Comparison of ENCODE assay signal across 16 cellular contexts in the genomic region with DNA sequence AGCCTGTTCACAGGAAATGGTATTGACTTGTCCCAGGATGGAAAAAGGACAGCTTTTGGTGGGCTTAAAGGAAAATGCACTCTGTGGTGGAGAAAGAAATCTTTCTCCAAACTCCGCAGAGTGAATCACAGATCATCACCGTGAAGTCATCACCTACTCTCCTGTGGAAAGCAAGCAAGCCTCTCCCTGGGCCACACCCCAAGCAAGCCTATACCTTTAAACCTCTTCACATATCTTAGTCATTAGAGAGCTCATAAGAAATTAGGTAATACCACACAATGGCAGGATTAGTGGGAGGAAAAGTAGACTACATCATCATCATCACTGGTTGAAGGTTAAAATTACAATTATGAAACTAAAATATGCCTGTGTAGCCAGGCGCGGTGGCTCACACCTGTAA. TPM values are rescaled to one million over a fixed set of nuclear protein-coding genes. Genes with fewer than 3 reads are reported as not detected.
A peak's percentile ranks its signal among the peaks of the same experiment; 100 is the strongest.
DNase-seq lines count a peak whose midpoint lies in the region; ATAC-seq lines count a peak whose summit lies in the region.
"Had no signal": no experiment of that assay in that cellular context is flagged by ENCODE, and none has a peak within 500 bp of the region (broad histone marks: within the 10 kb centered on the region; RNA-seq: fewer than 3 reads in every experiment).

No MANE protein-coding gene starts in this region.

- H3K4me1 Mint-ChIP-seq in naive B cell (peaks cover 56 to 88% (median 73%) of the 10 kb centered on the region in 3 donors), T-helper 17 cell (peaks cover 3% of the 10 kb centered on the region)
- H3K4me1 Mint-ChIP-seq: activated naive CD4-positive, alpha-beta T cell treated with anti-CD3 and anti-CD28 coated beads, Interleukin-2, amount 10 ng/mL, durations not matched to agents 7 days and 5 days had no signal

- H3K27ac Mint-ChIP-seq in naive B cell (peak overlapping the region in 2 of 6 donors; percentile 42 to 78), T-helper 17 cell (no peak overlapping the region)
- H3K27ac Mint-ChIP-seq: activated naive CD4-positive, alpha-beta T cell treated with anti-CD3 and anti-CD28 coated beads, Interleukin-2, amount 10 ng/mL, durations not matched to agents 7 days and 5 days; effector memory CD8-positive, alpha-beta T cell had no signal

- no peak overlapping the region for H3K27ac ChIP-seq in BLaER1
- H3K27ac ChIP-seq: pancreas, SJCRH30 had no signal

- peaks cover 100% of the 10 kb centered on the region for H4K20me1 ChIP-seq in BLaER1

- peak overlapping the region; percentile 52 for H3K4me2 ChIP-seq in BLaER1

- H3K9ac ChIP-seq in BLaER1 (no peak overlapping the region), NT2/D1 (ENCODE audit: insufficient read length, low read depth) (peak overlapping the region; percentile 5)

- intact Hi-C loops in Right ventricle myocardium superior (cut with DNase I), result no loop called here

- H3K4me3 Mint-ChIP-seq in naive B cell (peak overlapping the region in 6 of 8 donors; percentile 38 to 70 (median 60)), T-helper 17 cell (no peak overlapping the region)
- H3K4me3 Mint-ChIP-seq: activated naive CD4-positive, alpha-beta T cell treated with anti-CD3 and anti-CD28 coated beads, Interleukin-2, amount 10 ng/mL, durations not matched to agents 7 days and 5 days; effector memory CD8-positive, alpha-beta T cell had no signal

- H3K4me1 ChIP-seq in BLaER1 (peaks cover 58% of the 10 kb centered on the region), NT2/D1 (ENCODE audit: insufficient read depth, insufficient read length) (peaks cover 10% of the 10 kb centered on the region)

- no peaks in the 10 kb centered on the region for H3K9me3 ChIP-seq in BLaER1
- H3K9me3 ChIP-seq in NT2/D1 (ENCODE audit: insufficient read depth, low read length), result no peaks in the 10 kb centered on the region
- H3K9me3 ChIP-seq in T-helper 17 cell (ENCODE audit: control insufficient read depth, low read length, poor library complexity, severe bottlenecking), result no peaks in the 10 kb centered on the region
- H3K9me3 ChIP-seq: pancreas had no signal

- H3K4me3 ChIP-seq in BLaER1 (no peak overlapping the region), NT2/D1 (ENCODE audit: insufficient read length, low read depth) (no peak overlapping the region)
- H3K4me3 ChIP-seq: pancreas, SJCRH30 had no signal

- H3K27me3 ChIP-seq in BLaER1 (no peaks in the 10 kb centered on the region), NT2/D1 (ENCODE audit: insufficient read depth, insufficient read length) (no peaks in the 10 kb centered on the region)
- H3K27me3 ChIP-seq: pancreas, SJCRH30 had no signal

- H3K27me3 Mint-ChIP-seq in naive B cell, result no peaks in the 10 kb centered on the region
- no peaks in the 10 kb centered on the region for H3K27me3 Mint-ChIP-seq in T-helper 17 cell
- H3K27me3 Mint-ChIP-seq: activated naive CD4-positive, alpha-beta T cell treated with anti-CD3 and anti-CD28 coated beads, Interleukin-2, amount 10 ng/mL, durations not matched to agents 7 days and 5 days; effector memory CD8-positive, alpha-beta T cell had no signal

- ATAC-seq in esophagus mucosa (peak; percentile 100), naive B cell (ENCODE audit: low read depth in 2 of 2) (no peak), Right ventricle myocardium superior (ENCODE audit: poor library complexity) (no peak), HG02759 (IDR thresholded peaks at IDR 0.05; ENCODE audit: unreplicated experiment) (no peak), T-helper 17 cell (no peak)
- ATAC-seq: effector memory CD8-positive, alpha-beta T cell; pancreas had no signal

- H3K9me3 Mint-ChIP-seq in naive B cell, result peaks cover 0 to 4% (median 0%) of the 10 kb centered on the region in 7 donors
- H3K9me3 Mint-ChIP-seq: activated naive CD4-positive, alpha-beta T cell treated with anti-CD3 and anti-CD28 coated beads, Interleukin-2, amount 10 ng/mL, durations not matched to agents 7 days and 5 days had no signal

- DNase-seq in NT2/D1 (ENCODE audit: low read depth, low spot score), result no peak
- DNase-seq in naive B cell, result no peak
- DNase-seq in hippocampal formation (lab: John Stamatoyannopoulos, UW), result no peak
- no peak for DNase-seq in Right ventricle myocardium superior
- no peak for DNase-seq in T-helper 17 cell
- DNase-seq: activated CD8-positive, alpha-beta memory T cell treated with anti-CD3 and anti-CD28 coated beads, Interleukin-2, amount 50 U/mL, for 48 hours; activated naive CD4-positive, alpha-beta T cell treated with anti-CD3 and anti-CD28 coated beads, Interleukin-2, amount 10 ng/mL, durations not matched to agents 7 days and 5 days; effector memory CD8-positive, alpha-beta T cell; Karpas-422; midbrain; pancreas; SJCRH30; stimulated activated naive CD4-positive, alpha-beta T cell treated with Interleukin-2 at 50 U/mL for 16 hours had no signal

- H3K36me3 ChIP-seq in BLaER1, result peaks cover 91% of the 10 kb centered on the region
- H3K36me3 ChIP-seq in NT2/D1 (ENCODE audit: insufficient read depth, insufficient read length, low read length), result peaks cover 28% of the 10 kb centered on the region
- H3K36me3 ChIP-seq: pancreas had no signal

- H3K36me3 Mint-ChIP-seq in naive B cell (peaks cover 11 to 18% of the 10 kb centered on the region in 2 donors), T-helper 17 cell (ENCODE audit: low read depth) (no peaks in the 10 kb centered on the region)
- H3K36me3 Mint-ChIP-seq: activated naive CD4-positive, alpha-beta T cell treated with anti-CD3 and anti-CD28 coated beads, Interleukin-2, amount 10 ng/mL, durations not matched to agents 7 days and 5 days had no signal

RNA-seq across cellular contexts. Expression of a gene that starts 23.2 kb away (rescaled TPM):
- total RNA-seq in esophagus mucosa (12.0 TPM), Right ventricle myocardium superior (9.7 TPM), T-helper 17 cell (1 to 10 TPM; 2.2 to 3.4 TPM)
- 100 to 1,000 TPM in 4 of 6 donors, 10 to 100 TPM in 2; 86.2 to 241 (median 152) TPM for polyA plus RNA-seq in naive B cell (ENCODE audit: low read depth in 6 of 6)
